Comparison of ENCODE assay signal across 1 cellular context in genomic region chr9:35667939-35668338, GRCh38.
TF ChIP-seq lines count a peak whose summit lies in the region.

No MANE protein-coding gene starts in this region.

TF ChIP-seq in H1, 55 proteins besides CTCF, POLR2A, EP300 and RAD21:
- TF ChIP-seq YY1 (IDR thresholded peaks at IDR 0.05; ENCODE audit: low read depth, low read length) (peak; percentile 65; the same call in 1 of the 2 replicates), CEBPB (IDR thresholded peaks at IDR 0.05; ENCODE audit: low read depth, low read length) (no peak)
